ENCODE assay signal across 10 cellular contexts in genomic region chr11:95922099-95922498, GRCh38. TPM values are rescaled to one million over a fixed set of nuclear protein-coding genes. Genes with fewer than 3 reads are reported as not detected.
DNase-seq lines count a peak whose midpoint lies in the region; ATAC-seq, FAIRE-seq and TF ChIP-seq lines count a peak whose summit lies in the region.
"Had no signal": no experiment of that assay in that cellular context is flagged by ENCODE, and none has a peak within 500 bp of the region (broad histone marks: within the 10 kb centered on the region; RNA-seq: fewer than 3 reads in every experiment).

No MANE protein-coding gene starts in this region.

- H3K27me3 Mint-ChIP-seq in HFFc6 (ENCODE audit: insufficient read depth), result peaks cover 1% of the 10 kb centered on the region; the same call in 1 of the 2 replicates
- peaks cover 3% of the 10 kb centered on the region for H3K27me3 Mint-ChIP-seq in activated T-helper 2 cell treated with anti-CD3 and anti-CD28 coated beads, Interferon-gamma antibody, Interleukin-2, Interleukin-4, amounts not matched to agents 10 μg/mL and 5 μg/mL and 100 μg/mL, durations not matched to agents 14 hours and 24 hours and 36 hours (ENCODE audit: low read depth)

- FAIRE-seq in kidney (lab: Jason Lieb, UNC), result no peak

- H3K9me3 ChIP-seq in AG04450 (ENCODE audit: control insufficient read depth, insufficient read depth, low read length) (no peaks in the 10 kb centered on the region; the same call in 1 of the 2 replicates), kidney (ENCODE audit: control insufficient read depth in 1 of 2, low read length in 2 of 2) (no peaks in the 10 kb centered on the region)
- H3K9me3 ChIP-seq: mucosa of descending colon had no signal

- no peak for TF ChIP-seq CTCF in AG04450 (IDR thresholded peaks at IDR 0.05; ENCODE audit: low read depth, low read length)
- TF ChIP-seq CTCF in HFFc6 (IDR thresholded peaks at IDR 0.05), result no peak
- TF ChIP-seq CTCF in kidney (IDR thresholded peaks at IDR 0.05; ENCODE audit: borderline replicate concordance, extremely low read depth, insufficient read depth), result no peak

- peak overlapping the region; percentile 60 for H3K27ac Mint-ChIP-seq in HFFc6
- H3K27ac Mint-ChIP-seq in activated T-helper 2 cell treated with anti-CD3 and anti-CD28 coated beads, Interferon-gamma antibody, Interleukin-2, Interleukin-4, amounts not matched to agents 10 μg/mL and 5 μg/mL and 100 μg/mL, durations not matched to agents 14 hours and 24 hours and 36 hours, result no peak overlapping the region

- peaks cover 0 to 5% of the 10 kb centered on the region in 2 donors for H3K4me1 ChIP-seq in kidney (ENCODE audit: control insufficient read depth in 1 of 2, insufficient read depth in 1 of 2, low read depth in 1 of 2, low read length in 2 of 2)

- H3K36me3 Mint-ChIP-seq in HFFc6 (ENCODE audit: low read depth), result peaks cover 5% of the 10 kb centered on the region
- H3K36me3 Mint-ChIP-seq in activated T-helper 2 cell treated with anti-CD3 and anti-CD28 coated beads, Interferon-gamma antibody, Interleukin-2, Interleukin-4, amounts not matched to agents 10 μg/mL and 5 μg/mL and 100 μg/mL, durations not matched to agents 14 hours and 24 hours and 36 hours (ENCODE audit: low read depth), result peaks cover 3% of the 10 kb centered on the region

- no peaks in the 10 kb centered on the region for H3K9me3 Mint-ChIP-seq in HFFc6
- no peaks in the 10 kb centered on the region for H3K9me3 Mint-ChIP-seq in activated T-helper 2 cell treated with anti-CD3 and anti-CD28 coated beads, Interferon-gamma antibody, Interleukin-2, Interleukin-4, amounts not matched to agents 10 μg/mL and 5 μg/mL and 100 μg/mL, durations not matched to agents 14 hours and 24 hours and 36 hours

- DNase-seq in AG04450 (ENCODE audit: low read depth, low spot score), result no peak
- DNase-seq in HFFc6, result no peak
- DNase-seq in activated T-helper 2 cell treated with anti-CD3 and anti-CD28 coated beads, Interferon-gamma antibody, Interleukin-2, Interleukin-4, amounts not matched to agents 10 μg/mL and 5 μg/mL and 100 μg/mL, durations not matched to agents 14 hours and 24 hours and 36 hours (ENCODE audit: low spot score), result no peak
- peak; percentile 21 to 30 for DNase-seq in lung microvascular endothelial cell (ENCODE audit: low read depth in 2 of 2)
- no peak for DNase-seq in epidermal melanocyte (ENCODE audit: insufficient read length, low spot score)
- DNase-seq in NCI-H774 (lab: John Stamatoyannopoulos, UW), result no peak
- DNase-seq in kidney, result no peak
- DNase-seq: mucosa of descending colon, NCI-H1105 had no signal

- H3K27me3 ChIP-seq in AG04450 (ENCODE audit: control insufficient read depth, insufficient read depth, low read length), result no peaks in the 10 kb centered on the region

- ATAC-seq in HG02763 (IDR thresholded peaks at IDR 0.05; ENCODE audit: unreplicated experiment), result no peak
- ATAC-seq: mucosa of descending colon had no signal

- POLR2A ChIA-PET in AG04450 (lab: Yijun Ruan, JAX), result no interaction called here

- peaks cover 39% of the 10 kb centered on the region for H3K4me1 Mint-ChIP-seq in HFFc6 (ENCODE audit: low read depth)
- peaks cover 23% of the 10 kb centered on the region for H3K4me1 Mint-ChIP-seq in activated T-helper 2 cell treated with anti-CD3 and anti-CD28 coated beads, Interferon-gamma antibody, Interleukin-2, Interleukin-4, amounts not matched to agents 10 μg/mL and 5 μg/mL and 100 μg/mL, durations not matched to agents 14 hours and 24 hours and 36 hours (ENCODE audit: low read depth)

- H3K9ac ChIP-seq in kidney (ENCODE audit: low read length in 2 of 2), result no peak overlapping the region

- intact Hi-C loops in activated T-helper 2 cell treated with anti-CD3 and anti-CD28 coated beads, Interferon-gamma antibody, Interleukin-2, Interleukin-4, amounts not matched to agents 10 μg/mL and 5 μg/mL and 100 μg/mL, durations not matched to agents 14 hours and 24 hours and 36 hours (cut with micrococcal nuclease), result loop anchor here (5.0 to 10.0 kb wide), 2 partner anchors 90 to 333 kb away; no protein-coding TSS in a partner anchor
- intact Hi-C loops in kidney (cut with DNase I), result no loop called here

- H3K4me3 ChIP-seq in AG04450 (ENCODE audit: low read depth, low read length), result peak overlapping the region; percentile 92; the same call in 1 of the 2 replicates
- H3K4me3 ChIP-seq in kidney (ENCODE audit: low read length in 2 of 2), result peak overlapping the region in 1 of 2 donors; percentile 26
- H3K4me3 ChIP-seq: mucosa of descending colon had no signal

- peak overlapping the region; percentile 98 for H3K4me3 Mint-ChIP-seq in HFFc6
- peak overlapping the region; percentile 100 for H3K4me3 Mint-ChIP-seq in activated T-helper 2 cell treated with anti-CD3 and anti-CD28 coated beads, Interferon-gamma antibody, Interleukin-2, Interleukin-4, amounts not matched to agents 10 μg/mL and 5 μg/mL and 100 μg/mL, durations not matched to agents 14 hours and 24 hours and 36 hours (ENCODE audit: low read depth)

- no peaks in the 10 kb centered on the region for H3K36me3 ChIP-seq in kidney (ENCODE audit: control insufficient read depth in 1 of 2, insufficient read depth in 2 of 2, low read length in 2 of 2)

- H3K27ac ChIP-seq in AG04450 (ENCODE audit: low read depth, low read length) (no peak overlapping the region), kidney (ENCODE audit: low read depth in 2 of 2, low read length in 2 of 2) (no peak overlapping the region)

- CTCF ChIA-PET in AG04450 (lab: Charles Lee), result interaction anchor here (0.5 to 1.7 kb wide), 3 partner anchors 28 to 467 kb away, joined by 3 to 8 read pairs (median 3); no protein-coding TSS in a partner anchor

RNA-seq across cellular contexts. Expression of gene MTMR2, which starts 1.8 kb away (rescaled TPM):
- polyA plus RNA-seq in AG04450 (2011; rRNA removed), result 34.8 and 43.3 TPM in 2 replicates
- polyA minus RNA-seq in AG04450 (2011; rRNA and poly(A)+ RNA removed), result 30.6 and 50.5 TPM in 2 replicates
- total RNA-seq in HFFc6 (2021; fragmentation: NEBNext Ultra II Directional; extraction: Animal tissue kit (Norgen Biotek cat#: 25700)), result 10 to 100 TPM; 40.0 to 52.1 (median 48.4) TPM
- total RNA-seq in activated T-helper 2 cell treated with anti-CD3 and anti-CD28 coated beads, Interferon-gamma antibody, Interleukin-2, Interleukin-4, amounts not matched to agents 10 μg/mL and 5 μg/mL and 100 μg/mL, durations not matched to agents 14 hours and 24 hours and 36 hours, result 41.7 and 45.4 TPM in 2 replicates
- total RNA-seq in lung microvascular endothelial cell, result 36.5 and 42.7 TPM in 2 replicates
- 37.4 TPM for total RNA-seq in kidney
- polyA plus RNA-seq in kidney (ENCODE audit: insufficient read depth, low read depth, low replicate concordance), result 17.4 TPM

Comparison
In these comparisons a context has a peak if more than half of its experiments do, and no peak if none do; other contexts are left out.
1. DNase-seq: peak in lung microvascular endothelial cell (2 of 2); none in AG04450 (single experiment), HFFc6 (single experiment), activated T-helper 2 cell treated with anti-CD3 and anti-CD28 coated beads, Interferon-gamma antibody, Interleukin-2, Interleukin-4, amounts not matched to agents 10 μg/mL and 5 μg/mL and 100 μg/mL, durations not matched to agents 14 hours and 24 hours and 36 hours (single experiment), epidermal melanocyte (single experiment), NCI-H774 (single experiment) and kidney (single experiment).